In genomic region chr11:26344647-26345046, GRCh38 we compare ENCODE assay signal across 28 cellular contexts. TPM values are rescaled to one million over a fixed set of nuclear protein-coding genes. Genes with fewer than 3 reads are reported as not detected.
DNase-seq lines count a peak whose midpoint lies in the region; ATAC-seq and TF ChIP-seq lines count a peak whose summit lies in the region.
"Had no signal": no experiment of that assay in that cellular context is flagged by ENCODE, and none has a peak within 500 bp of the region (broad histone marks: within the 10 kb centered on the region; RNA-seq: fewer than 3 reads in every experiment).

No MANE protein-coding gene starts in this region.

- DNase-seq in AG10803 (ENCODE audit: low read depth) (peak; percentile 5), HCEC 1CT (peak; percentile 78), amniotic epithelial cell (ENCODE audit: low read depth) (peak; percentile 26), fibroblast of the aortic adventitia (ENCODE audit: low read depth) (peak; percentile 44), retina (no peak), Kasumi-1 (lab: John Stamatoyannopoulos, UW) (no peak)
- DNase-seq: activated CD4-positive, alpha-beta T cell treated with anti-CD3 and anti-CD28 coated beads for 36 hours; activated naive CD4-positive, alpha-beta T cell treated with anti-CD3 and anti-CD28 coated beads, Interleukin-2, amount 50 U/mL, for 16 hours; activated T-cell treated with anti-CD3 and anti-CD28 coated beads for 4 hours; BE2C; CD8-positive, alpha-beta T cell; effector CD4-positive, alpha-beta T cell; left colon; mammary epithelial cell; NCI-H1105; NCI-H187 treated with DMSO at 0.1 percent for 48 hours; NCI-H2171; NCI-H510A treated with DMSO at 0.1 percent for 48 hours; nephron progenitor cell; stimulated activated CD4-positive, alpha-beta T cell treated with anti-CD3 and anti-CD28 coated beads, Interleukin-15, amount 100 ng/mL, for 24 hours; stimulated activated CD4-positive, alpha-beta T cell treated with anti-CD3 and anti-CD28 coated beads, Interleukin-4, amount 100 ng/mL, for 4 hours; T-helper 9 cell; transverse colon had no signal

- TF ChIP-seq CTCF in AG10803 (conservative IDR thresholded peaks at IDR 0.05; ENCODE audit: low read length) (no peak), fibroblast of the aortic adventitia (IDR thresholded peaks at IDR 0.05; ENCODE audit: insufficient read depth, low read length) (no peak)

- H3K4me3 ChIP-seq in AG10803 (ENCODE audit: low read length) (no peak overlapping the region), fibroblast of the aortic adventitia (ENCODE audit: low read depth, low read length) (no peak overlapping the region)
- H3K4me3 ChIP-seq: hepatocyte, transverse colon had no signal

- no peak for ATAC-seq in GM18511 (IDR thresholded peaks at IDR 0.05; ENCODE audit: unreplicated experiment)
- no peak for ATAC-seq in GM18520 (IDR thresholded peaks at IDR 0.05; ENCODE audit: unreplicated experiment)
- ATAC-seq: activated CD4-positive, alpha-beta T cell treated with anti-CD3 and anti-CD28 coated beads for 36 hours; CD8-positive, alpha-beta T cell; left colon had no signal

RNA-seq across cellular contexts. Expression of gene ANO3, which starts 12.7 kb away (rescaled TPM):
- total RNA-seq in fibroblast of the aortic adventitia (ENCODE audit: low replicate concordance) = 0.98 and 5.9 TPM in 2 replicates
- total RNA-seq: A673; activated CD4-positive, alpha-beta T cell treated with anti-CD3 and anti-CD28 coated beads for 36 hours; activated T-helper 2 cell treated with anti-CD3 and anti-CD28 coated beads, Interferon-gamma antibody, Interleukin-2, Interleukin-4, amounts not matched to agents 10 μg/mL and 5 μg/mL and 100 μg/mL, durations not matched to agents 14 hours and 24 hours and 36 hours; CD8-positive, alpha-beta T cell; mammary epithelial cell had no signal

Comparison
In these comparisons a context has a peak if more than half of its experiments do, and no peak if none do; other contexts are left out.
1. DNase-seq: peak in AG10803 (single experiment), HCEC 1CT (single experiment), amniotic epithelial cell (single experiment) and fibroblast of the aortic adventitia (single experiment); none in retina (single experiment) and Kasumi-1 (0 of 2).